Comparison of ENCODE assay signal across 18 cellular contexts in genomic region chr11:126646701-126647209, GRCh38.
DNase-seq lines count a peak whose midpoint lies in the region; ATAC-seq and TF ChIP-seq lines count a peak whose summit lies in the region.
"Had no signal": no experiment of that assay in that cellular context is flagged by ENCODE, and none has a peak within 500 bp of the region (broad histone marks: within the 10 kb centered on the region; RNA-seq: fewer than 3 reads in every experiment).

No MANE protein-coding gene starts in this region.

- peaks cover 36% of the 10 kb centered on the region for H3K4me1 ChIP-seq in osteoblast (ENCODE audit: insufficient read depth, low read length)
- H3K4me1 ChIP-seq in neural progenitor cell: peaks cover 10% of the 10 kb centered on the region
- no peaks in the 10 kb centered on the region for H3K4me1 ChIP-seq in CD8-positive, alpha-beta T cell (ENCODE audit: insufficient read depth, low read length)
- H3K4me1 ChIP-seq: BE2C, testis had no signal

- H3K36me3 Mint-ChIP-seq in chondrocyte (ENCODE audit: low read depth) (no peaks in the 10 kb centered on the region), neural progenitor cell (no peaks in the 10 kb centered on the region)
- no peaks in the 10 kb centered on the region for H3K36me3 Mint-ChIP-seq in CD8-positive, alpha-beta T cell
- H3K36me3 Mint-ChIP-seq: T-cell had no signal

- H3K27me3 Mint-ChIP-seq in chondrocyte (ENCODE audit: low read depth) (no peaks in the 10 kb centered on the region), neural progenitor cell (ENCODE audit: insufficient read depth, low read depth) (no peaks in the 10 kb centered on the region)
- H3K27me3 Mint-ChIP-seq in CD8-positive, alpha-beta T cell (ENCODE audit: low read depth): peaks cover 11% of the 10 kb centered on the region
- H3K27me3 Mint-ChIP-seq: activated naive CD8-positive, alpha-beta T cell treated with anti-CD3 and anti-CD28 coated beads, Interleukin-2, amount 50 U/mL, for 24 hours had no signal

- no peak overlapping the region for H3K4me3 Mint-ChIP-seq in chondrocyte (ENCODE audit: unreplicated experiment)
- H3K4me3 Mint-ChIP-seq in neural progenitor cell: no peak overlapping the region
- no peak overlapping the region for H3K4me3 Mint-ChIP-seq in CD8-positive, alpha-beta T cell
- H3K4me3 Mint-ChIP-seq: activated naive CD8-positive, alpha-beta T cell treated with anti-CD3 and anti-CD28 coated beads, Interleukin-2, amount 50 U/mL, for 24 hours; H9; T-cell had no signal

- ATAC-seq in CD8-positive, alpha-beta T cell: no peak
- no peak for ATAC-seq in GM19397 (IDR thresholded peaks at IDR 0.05; ENCODE audit: unreplicated experiment)
- ATAC-seq: activated naive CD8-positive, alpha-beta T cell treated with anti-CD3 and anti-CD28 coated beads, Interleukin-2, amount 50 U/mL, for 24 hours; T-cell had no signal

- H2AFZ ChIP-seq in osteoblast (ENCODE audit: low read length) (no peak overlapping the region), neural progenitor cell (replicated peaks) (no peak overlapping the region)

- H3F3A ChIP-seq in neural progenitor cell (ENCODE audit: low read depth): no peaks in the 10 kb centered on the region

- H3K27ac Mint-ChIP-seq in chondrocyte (ENCODE audit: unreplicated experiment) (peak overlapping the region; percentile 34), neural progenitor cell (no peak overlapping the region)
- no peak overlapping the region for H3K27ac Mint-ChIP-seq in CD8-positive, alpha-beta T cell
- H3K27ac Mint-ChIP-seq: activated naive CD8-positive, alpha-beta T cell treated with anti-CD3 and anti-CD28 coated beads, Interleukin-2, amount 50 U/mL, for 24 hours; H9; T-cell had no signal

- peak; percentile 60 for DNase-seq in BJ (ENCODE audit: low read depth)
- peak; percentile 5 for DNase-seq in NCI-H226
- no peak for DNase-seq in chondrocyte (ENCODE audit: low spot score)
- peak; percentile 68 for DNase-seq in osteoblast (ENCODE audit: insufficient read length, low spot score, missing footprints)
- DNase-seq in neural progenitor cell (ENCODE audit: low spot score): no peak
- DNase-seq in GM19240 (ENCODE audit: insufficient read length, low spot score): no peak
- no peak for DNase-seq in CD8-positive, alpha-beta T cell
- DNase-seq: activated CD4-positive, CD25-positive, alpha-beta regulatory T cell treated with anti-CD3 and anti-CD28 coated beads, Interleukin-2, amount 50 U/mL, for 72 hours; activated naive CD8-positive, alpha-beta T cell treated with anti-CD3 and anti-CD28 coated beads, Interleukin-2, amount 50 U/mL, for 24 hours; BE2C; H9; NCI-H1436; NCI-H82; ovary; RPMI8226; T-cell; testis had no signal

- peaks cover 20% of the 10 kb centered on the region for H3K4me1 Mint-ChIP-seq in chondrocyte (ENCODE audit: low read depth)
- H3K4me1 Mint-ChIP-seq in neural progenitor cell: peaks cover 13% of the 10 kb centered on the region
- H3K4me1 Mint-ChIP-seq in CD8-positive, alpha-beta T cell (ENCODE audit: low read depth): no peaks in the 10 kb centered on the region
- H3K4me1 Mint-ChIP-seq: activated naive CD8-positive, alpha-beta T cell treated with anti-CD3 and anti-CD28 coated beads, Interleukin-2, amount 50 U/mL, for 24 hours; T-cell had no signal

- no peaks in the 10 kb centered on the region for H3K9me3 ChIP-seq in osteoblast (ENCODE audit: low read depth, low read length)
- no peaks in the 10 kb centered on the region for H3K9me3 ChIP-seq in neural progenitor cell (ENCODE audit: low read depth)
- H3K9me3 ChIP-seq in CD8-positive, alpha-beta T cell (ENCODE audit: low read length): no peaks in the 10 kb centered on the region
- H3K9me3 ChIP-seq: BE2C, ovary, testis had no signal

- intact Hi-C loops in CD8-positive, alpha-beta T cell (cut with DNase I, micrococcal nuclease): no loop called here

- TF ChIP-seq CTCF in BJ (IDR thresholded peaks at IDR 0.05; ENCODE audit: insufficient read depth, low read depth, low read length) (no peak), chondrocyte (IDR thresholded peaks at IDR 0.05) (no peak), osteoblast (IDR thresholded peaks at IDR 0.05; ENCODE audit: extremely low read depth, low read depth, low read length) (no peak), neural progenitor cell (IDR thresholded peaks at IDR 0.05) (no peak)
- no peak for TF ChIP-seq CTCF in CD8-positive, alpha-beta T cell (IDR thresholded peaks at IDR 0.05)

- H3K9ac ChIP-seq in neural progenitor cell: no peak overlapping the region

- peak overlapping the region; percentile 86 for H3K27ac ChIP-seq in osteoblast (ENCODE audit: low read depth, low read length)
- no peak overlapping the region for H3K27ac ChIP-seq in neural progenitor cell
- H3K27ac ChIP-seq in CD8-positive, alpha-beta T cell (ENCODE audit: low read depth, low read length): no peak overlapping the region
- H3K27ac ChIP-seq: ovary, testis had no signal

- H3K9me3 Mint-ChIP-seq in chondrocyte (ENCODE audit: low read depth): no peaks in the 10 kb centered on the region
- H3K9me3 Mint-ChIP-seq in neural progenitor cell: no peaks in the 10 kb centered on the region
- no peaks in the 10 kb centered on the region for H3K9me3 Mint-ChIP-seq in CD8-positive, alpha-beta T cell
- H3K9me3 Mint-ChIP-seq: activated naive CD8-positive, alpha-beta T cell treated with anti-CD3 and anti-CD28 coated beads, Interleukin-2, amount 50 U/mL, for 24 hours; H9; T-cell had no signal

- CTCF ChIA-PET in BJ (lab: Yijun Ruan, JAX): interaction anchor here (0.9 to 1.1 kb wide), 3 partner anchors 9 to 343 kb away, joined by 3 to 6 read pairs (median 3); no protein-coding TSS in a partner anchor
- CTCF ChIA-PET in CD8-positive, alpha-beta T cell (lab: Charles Lee): no interaction called here

- POLR2A ChIA-PET in BJ (lab: Charles Lee): interaction anchor here (0.5 kb wide), 1 partner anchor 162 kb away, joined by 3 read pairs; no protein-coding TSS in a partner anchor
- POLR2A ChIA-PET in CD8-positive, alpha-beta T cell (lab: Charles Lee): no interaction called here

- no peak overlapping the region for H3K4me3 ChIP-seq in BJ (ENCODE audit: low read depth, low read length)
- H3K4me3 ChIP-seq in osteoblast (ENCODE audit: insufficient read depth, low read length): no peak overlapping the region
- no peak overlapping the region for H3K4me3 ChIP-seq in neural progenitor cell
- no peak overlapping the region for H3K4me3 ChIP-seq in CD8-positive, alpha-beta T cell (ENCODE audit: low read depth, low read length)
- H3K4me3 ChIP-seq: ovary, testis had no signal

- H3K4me2 ChIP-seq in osteoblast (ENCODE audit: insufficient read depth, low read length) (peak overlapping the region; percentile 76), neural progenitor cell (no peak overlapping the region)

- H3K79me2 ChIP-seq in osteoblast (ENCODE audit: insufficient read depth, low read length) (no peaks in the 10 kb centered on the region), neural progenitor cell (ENCODE audit: low read depth) (no peaks in the 10 kb centered on the region)

- H3K36me3 ChIP-seq in BJ (ENCODE audit: control insufficient read depth, insufficient read depth, low read length): no peaks in the 10 kb centered on the region
- H3K36me3 ChIP-seq in osteoblast (ENCODE audit: insufficient read depth, low read length): no peaks in the 10 kb centered on the region
- H3K36me3 ChIP-seq in neural progenitor cell: no peaks in the 10 kb centered on the region
- no peaks in the 10 kb centered on the region for H3K36me3 ChIP-seq in CD8-positive, alpha-beta T cell (ENCODE audit: insufficient read depth, low read length)
- H3K36me3 ChIP-seq: BE2C, ovary had no signal

- H4K20me1 ChIP-seq in osteoblast (ENCODE audit: insufficient read depth, low read length) (no peaks in the 10 kb centered on the region), neural progenitor cell (ENCODE audit: low read depth) (no peaks in the 10 kb centered on the region)

- no peaks in the 10 kb centered on the region for H3K27me3 ChIP-seq in BJ (ENCODE audit: control insufficient read depth, insufficient read depth, low read length)
- no peaks in the 10 kb centered on the region for H3K27me3 ChIP-seq in osteoblast (ENCODE audit: insufficient read depth, low read length)
- H3K27me3 ChIP-seq in neural progenitor cell: no peaks in the 10 kb centered on the region
- H3K27me3 ChIP-seq in CD8-positive, alpha-beta T cell (ENCODE audit: insufficient read depth, low read length): no peaks in the 10 kb centered on the region
- H3K27me3 ChIP-seq: BE2C, ovary, testis had no signal

Comparison
In these comparisons a context has a peak if more than half of its experiments do, and no peak if none do; other contexts are left out.
1. DNase-seq: peak in BJ (single experiment), NCI-H226 (single experiment) and osteoblast (single experiment); none in chondrocyte (single experiment), neural progenitor cell (single experiment), GM19240 (single experiment) and CD8-positive, alpha-beta T cell (0 of 7).